ENCODE assay signal across 25 cellular contexts in the genomic region with DNA sequence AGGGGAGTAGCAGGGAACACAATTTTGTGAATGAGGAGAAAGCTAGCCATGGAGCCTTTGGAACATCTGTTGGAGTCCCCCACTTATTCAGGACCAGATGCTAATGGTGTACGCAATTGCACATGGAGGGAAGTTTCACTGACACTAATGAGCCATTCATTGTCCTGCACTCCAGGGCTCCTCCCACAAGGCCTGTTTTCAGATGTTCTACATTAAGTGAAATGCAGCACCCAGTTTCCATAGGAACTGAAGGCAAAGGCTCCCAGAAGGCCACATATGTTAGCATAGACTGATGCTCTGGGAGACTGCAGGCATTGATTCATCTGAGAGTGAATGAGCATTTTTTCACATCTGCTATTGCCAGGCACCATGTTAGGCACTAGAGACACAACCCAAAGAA.
DNase-seq lines count a peak whose midpoint lies in the region; FAIRE-seq and TF ChIP-seq lines count a peak whose summit lies in the region.
"Had no signal": no experiment of that assay in that cellular context is flagged by ENCODE, and none has a peak within 500 bp of the region (broad histone marks: within the 10 kb centered on the region; RNA-seq: fewer than 3 reads in every experiment).

No MANE protein-coding gene starts in this region.

- H3K27ac Mint-ChIP-seq in nephron progenitor cell = peak overlapping the region; percentile 73
- H3K27ac Mint-ChIP-seq: activated CD4-positive, alpha-beta memory T cell treated with anti-CD3 and anti-CD28 coated beads, Interleukin-2, amount 10 ng/mL, durations not matched to agents 7 days and 5 days; activated naive CD4-positive, alpha-beta T cell treated with anti-CD3 and anti-CD28 coated beads, Interleukin-2, amount 10 ng/mL, durations not matched to agents 7 days and 5 days; T-helper 17 cell; WTC11 had no signal

- no peak overlapping the region for H3K27ac ChIP-seq in WERI-Rb-1
- H3K27ac ChIP-seq: A549, coronary artery, parathyroid adenoma, transverse colon had no signal

- peaks cover 20% of the 10 kb centered on the region for H3K36me3 Mint-ChIP-seq in nephron progenitor cell (ENCODE audit: low read depth)

- no peaks in the 10 kb centered on the region for H3K27me3 ChIP-seq in WERI-Rb-1 (ENCODE audit: insufficient read depth, low read depth, severe bottlenecking)
- H3K27me3 ChIP-seq: transverse colon had no signal

- no peaks in the 10 kb centered on the region for H3K9me3 ChIP-seq in WERI-Rb-1 (ENCODE audit: severe bottlenecking)
- H3K9me3 ChIP-seq: transverse colon had no signal

- TF ChIP-seq CTCF in choroid plexus epithelial cell (conservative IDR thresholded peaks at IDR 0.05; ENCODE audit: low read depth, low read length) (no peak), nephron progenitor cell (IDR thresholded peaks at IDR 0.05) (no peak), WERI-Rb-1 (IDR thresholded peaks at IDR 0.05; ENCODE audit: low read depth, low read length) (no peak)

- H3K27me3 Mint-ChIP-seq in nephron progenitor cell (ENCODE audit: low read depth, poor library complexity) = peaks cover 10% of the 10 kb centered on the region
- H3K27me3 Mint-ChIP-seq: activated CD4-positive, alpha-beta memory T cell treated with anti-CD3 and anti-CD28 coated beads, Interleukin-2, amount 10 ng/mL, durations not matched to agents 7 days and 5 days; activated naive CD4-positive, alpha-beta T cell treated with anti-CD3 and anti-CD28 coated beads, Interleukin-2, amount 10 ng/mL, durations not matched to agents 7 days and 5 days; T-helper 17 cell had no signal

- H3K4me3 ChIP-seq in choroid plexus epithelial cell (ENCODE audit: low read depth, low read length) (no peak overlapping the region), WERI-Rb-1 (ENCODE audit: low read depth, low read length) (no peak overlapping the region)
- H3K4me3 ChIP-seq: A549, coronary artery, K562, transverse colon had no signal

- peak; percentile 59 for DNase-seq in NCI-H146 (lab: John Stamatoyannopoulos, UW)
- DNase-seq in NCI-H146 treated with DMSO at 0.1 percent for 48 hours (lab: John Stamatoyannopoulos, UW; ENCODE audit: unreplicated experiment) = no peak
- DNase-seq in NCI-H1694 treated with DMSO at 0.1 percent for 48 hours (lab: John Stamatoyannopoulos, UW) = peak; percentile 65
- peak; percentile 42 for DNase-seq in choroid plexus epithelial cell (ENCODE audit: low read depth)
- no peak for DNase-seq in nephron progenitor cell
- DNase-seq in WERI-Rb-1 = no peak
- no peak for DNase-seq in SIG-M5 (lab: John Stamatoyannopoulos, UW)
- no peak for DNase-seq in urothelium cell line (ENCODE audit: low spot score)
- DNase-seq: activated CD4-positive, alpha-beta memory T cell treated with anti-CD3 and anti-CD28 coated beads, Interleukin-2, amount 10 ng/mL, durations not matched to agents 7 days and 5 days; activated naive CD4-positive, alpha-beta T cell treated with anti-CD3 and anti-CD28 coated beads, Interleukin-2, amount 10 ng/mL, durations not matched to agents 7 days and 5 days; activated T-cell treated with anti-CD3 and anti-CD28 coated beads, Interleukin-2, amount 50 U/mL, for 1 hour; left ventricle myocardium superior; NCI-H446 treated with DMSO at 0.1 percent for 48 hours; Right ventricle myocardium superior; stimulated activated naive CD8-positive, alpha-beta T cell treated with anti-CD3 and anti-CD28 coated beads, Interleukin-15, Interleukin-2, amounts not matched to agents 100 U/mL and 50 U/mL, for 24 hours; T-helper 17 cell; transverse colon had no signal

- peaks cover 31% of the 10 kb centered on the region for H3K9me3 Mint-ChIP-seq in nephron progenitor cell

- H3K4me1 Mint-ChIP-seq in nephron progenitor cell = peaks cover 28% of the 10 kb centered on the region
- H3K4me1 Mint-ChIP-seq: WTC11 had no signal

- no peak for FAIRE-seq in urothelium cell line (lab: Jason Lieb, UNC)
- FAIRE-seq: A549, endothelial cell of umbilical vein, GM18507, H54, K562 had no signal

- no peaks in the 10 kb centered on the region for H3K36me3 ChIP-seq in WERI-Rb-1
- H3K36me3 ChIP-seq: transverse colon had no signal

- H3K4me3 Mint-ChIP-seq in nephron progenitor cell = no peak overlapping the region
- H3K4me3 Mint-ChIP-seq: activated CD4-positive, alpha-beta memory T cell treated with anti-CD3 and anti-CD28 coated beads, Interleukin-2, amount 10 ng/mL, durations not matched to agents 7 days and 5 days; activated naive CD4-positive, alpha-beta T cell treated with anti-CD3 and anti-CD28 coated beads, Interleukin-2, amount 10 ng/mL, durations not matched to agents 7 days and 5 days; T-helper 17 cell; WTC11 had no signal

Comparison
In these comparisons a context has a peak if more than half of its experiments do, and no peak if none do; other contexts are left out.
1. DNase-seq: peak in NCI-H146 (single experiment), NCI-H1694 treated with DMSO at 0.1 percent for 48 hours (single experiment) and choroid plexus epithelial cell (single experiment); none in NCI-H146 treated with DMSO at 0.1 percent for 48 hours (single experiment), nephron progenitor cell (single experiment), WERI-Rb-1 (single experiment), SIG-M5 (single experiment) and urothelium cell line (single experiment).